ENCODE assay signal across 23 cellular contexts in genomic region chr7:32785365-32785764, GRCh38.
DNase-seq lines count a peak whose midpoint lies in the region; ATAC-seq and TF ChIP-seq lines count a peak whose summit lies in the region.
"Had no signal": no experiment of that assay in that cellular context is flagged by ENCODE, and none has a peak within 500 bp of the region (broad histone marks: within the 10 kb centered on the region; RNA-seq: fewer than 3 reads in every experiment).

No MANE protein-coding gene starts in this region.

- DNase-seq in DMS153 (lab: John Stamatoyannopoulos, UW): peak; percentile 57
- DNase-seq in NCI-H146 treated with DMSO at 0.1 percent for 48 hours (lab: John Stamatoyannopoulos, UW; ENCODE audit: unreplicated experiment): peak; percentile 65
- peak; percentile 59 for DNase-seq in dermis blood vessel endothelial cell
- peak; percentile 84 for DNase-seq in medulla oblongata (ENCODE audit: extremely low spot score)
- DNase-seq in endothelial cell (ENCODE audit: low spot score): no peak
- no peak for DNase-seq in AG08395 (ENCODE audit: low spot score)
- no peak for DNase-seq in NOMO-1 treated with dmso at 0.1 percent for 144 hours (lab: John Stamatoyannopoulos, UW; ENCODE audit: unreplicated experiment)
- DNase-seq: activated T-cell treated with anti-CD3 and anti-CD28 coated beads, Interleukin-2, amount 50 U/mL, for 72 hours; body of pancreas; Calu3; esophagus squamous epithelium; mammary epithelial cell; naive thymus-derived CD8-positive, alpha-beta T cell; NCI-H1048; NCI-H2227 treated with DMSO at 0.1 percent for 48 hours; OCI-M1; psoas muscle; testis had no signal

- ATAC-seq in HG03354 (IDR thresholded peaks at IDR 0.05; ENCODE audit: poor library complexity, severe bottlenecking, unreplicated experiment): no peak
- ATAC-seq: activated CD4-positive, CD25-positive, alpha-beta regulatory T cell treated with anti-CD3 and anti-CD28 coated beads, Interleukin-2, amount 50 U/mL, for 24 hours; activated naive CD4-positive, alpha-beta T cell treated with anti-CD3 and anti-CD28 coated beads, Interleukin-2, amount 50 U/mL, for 72 hours; activated T-cell treated with anti-CD3 and anti-CD28 coated beads, Interleukin-2, amount 50 U/mL, for 72 hours; body of pancreas; naive thymus-derived CD8-positive, alpha-beta T cell had no signal

- H3K4me1 Mint-ChIP-seq in endothelial cell (ENCODE audit: unreplicated experiment): peaks cover 28% of the 10 kb centered on the region
- H3K4me1 Mint-ChIP-seq: B cell; naive thymus-derived CD8-positive, alpha-beta T cell had no signal

- H3K36me3 Mint-ChIP-seq in endothelial cell (ENCODE audit: low read depth, unreplicated experiment): peaks cover 18% of the 10 kb centered on the region

- H3K27ac Mint-ChIP-seq in endothelial cell (ENCODE audit: unreplicated experiment): no peak overlapping the region
- H3K27ac Mint-ChIP-seq: activated naive CD4-positive, alpha-beta T cell treated with anti-CD3 and anti-CD28 coated beads, Interleukin-2, amount 50 U/mL, for 72 hours; activated T-cell treated with anti-CD3 and anti-CD28 coated beads, Interleukin-2, amount 50 U/mL, for 72 hours; B cell; dendritic cell treated with granulocyte-macrophage colony-stimulating factor and Interleukin-4, amounts not matched to agents 40 ng/mL and 50 ng/mL, for 4 days; naive thymus-derived CD8-positive, alpha-beta T cell had no signal

- H3K9me3 Mint-ChIP-seq in endothelial cell (ENCODE audit: unreplicated experiment): peaks cover 3% of the 10 kb centered on the region
- H3K9me3 Mint-ChIP-seq: activated T-cell treated with anti-CD3 and anti-CD28 coated beads, Interleukin-2, amount 50 U/mL, for 72 hours; dendritic cell treated with granulocyte-macrophage colony-stimulating factor and Interleukin-4, amounts not matched to agents 40 ng/mL and 50 ng/mL, for 4 days had no signal

- no peak overlapping the region for H3K4me3 Mint-ChIP-seq in endothelial cell (ENCODE audit: unreplicated experiment)
- H3K4me3 Mint-ChIP-seq: activated T-cell treated with anti-CD3 and anti-CD28 coated beads, Interleukin-2, amount 50 U/mL, for 72 hours; B cell; dendritic cell treated with granulocyte-macrophage colony-stimulating factor and Interleukin-4, amounts not matched to agents 40 ng/mL and 50 ng/mL, for 4 days; naive thymus-derived CD8-positive, alpha-beta T cell had no signal

- no peak for TF ChIP-seq CTCF in endothelial cell (IDR thresholded peaks at IDR 0.05; ENCODE audit: unreplicated experiment)

- H3K27me3 Mint-ChIP-seq in endothelial cell (ENCODE audit: unreplicated experiment): peaks cover 4% of the 10 kb centered on the region

Comparison
In these comparisons a context has a peak if more than half of its experiments do, and no peak if none do; other contexts are left out.
1. DNase-seq: peak in DMS153 (single experiment), NCI-H146 treated with DMSO at 0.1 percent for 48 hours (single experiment), dermis blood vessel endothelial cell (single experiment) and medulla oblongata (single experiment); none in endothelial cell (single experiment), AG08395 (single experiment) and NOMO-1 treated with dmso at 0.1 percent for 144 hours (single experiment).